ENCODE assay signal across 14 cellular contexts in genomic region chr15:40900256-40901052, GRCh38. TPM values are rescaled to one million over a fixed set of nuclear protein-coding genes. Genes with fewer than 3 reads are reported as not detected.
"Had no signal": no experiment of that assay in that cellular context is flagged by ENCODE, and none has a peak within 500 bp of the region (broad histone marks: within the 10 kb centered on the region; RNA-seq: fewer than 3 reads in every experiment).

No MANE protein-coding gene starts in this region.

- H3K27ac Mint-ChIP-seq: activated naive CD8-positive, alpha-beta T cell treated with anti-CD3 and anti-CD28 coated beads, Interleukin-2, amount 10 ng/mL, durations not matched to agents 7 days and 5 days; nephron progenitor cell had no signal

- ATAC-seq: left lobe of liver had no signal

- H3K9me3 ChIP-seq: breast epithelium, esophagus squamous epithelium, ovary, stomach had no signal

- H3K4me3 Mint-ChIP-seq: activated naive CD8-positive, alpha-beta T cell treated with anti-CD3 and anti-CD28 coated beads, Interleukin-2, amount 10 ng/mL, durations not matched to agents 7 days and 5 days; nephron progenitor cell had no signal

- H3K27me3 Mint-ChIP-seq: activated naive CD8-positive, alpha-beta T cell treated with anti-CD3 and anti-CD28 coated beads, Interleukin-2, amount 10 ng/mL, durations not matched to agents 7 days and 5 days had no signal

- DNase-seq: activated CD4-positive, alpha-beta T cell treated with anti-CD3 and anti-CD28 coated beads, Interleukin-2, amount 50 U/mL, for 48 hours; activated CD4-positive, CD25-positive, alpha-beta regulatory T cell treated with anti-CD3 and anti-CD28 coated beads, Interleukin-2, amount 50 U/mL, for 72 hours; activated naive CD8-positive, alpha-beta T cell treated with anti-CD3 and anti-CD28 coated beads, Interleukin-2, amount 10 ng/mL, durations not matched to agents 7 days and 5 days; activated T-cell treated with anti-CD3 and anti-CD28 coated beads, Interleukin-2, amount 50 U/mL, for 48 hours; anterior cingulate cortex; esophagus squamous epithelium; foreskin fibroblast; nephron progenitor cell; ovary; stimulated activated CD4-positive, alpha-beta T cell treated with anti-CD3 and anti-CD28 coated beads, Interleukin-15, amount 100 ng/mL, for 24 hours; stimulated activated CD4-positive, alpha-beta T cell treated with anti-CD3 and anti-CD28 coated beads, Interleukin-4, amount 100 ng/mL, for 4 hours; stomach had no signal

- H3K9me3 Mint-ChIP-seq: activated naive CD8-positive, alpha-beta T cell treated with anti-CD3 and anti-CD28 coated beads, Interleukin-2, amount 10 ng/mL, durations not matched to agents 7 days and 5 days; nephron progenitor cell had no signal

RNA-seq across cellular contexts. Expression of gene RHOV, which starts 26.4 kb away (rescaled TPM):
- total RNA-seq: activated naive CD8-positive, alpha-beta T cell treated with anti-CD3 and anti-CD28 coated beads, Interleukin-2, amount 10 ng/mL, durations not matched to agents 7 days and 5 days; left lobe of liver had no signal
